Comparison of ENCODE assay signal across 8 cellular contexts in the genomic region with DNA sequence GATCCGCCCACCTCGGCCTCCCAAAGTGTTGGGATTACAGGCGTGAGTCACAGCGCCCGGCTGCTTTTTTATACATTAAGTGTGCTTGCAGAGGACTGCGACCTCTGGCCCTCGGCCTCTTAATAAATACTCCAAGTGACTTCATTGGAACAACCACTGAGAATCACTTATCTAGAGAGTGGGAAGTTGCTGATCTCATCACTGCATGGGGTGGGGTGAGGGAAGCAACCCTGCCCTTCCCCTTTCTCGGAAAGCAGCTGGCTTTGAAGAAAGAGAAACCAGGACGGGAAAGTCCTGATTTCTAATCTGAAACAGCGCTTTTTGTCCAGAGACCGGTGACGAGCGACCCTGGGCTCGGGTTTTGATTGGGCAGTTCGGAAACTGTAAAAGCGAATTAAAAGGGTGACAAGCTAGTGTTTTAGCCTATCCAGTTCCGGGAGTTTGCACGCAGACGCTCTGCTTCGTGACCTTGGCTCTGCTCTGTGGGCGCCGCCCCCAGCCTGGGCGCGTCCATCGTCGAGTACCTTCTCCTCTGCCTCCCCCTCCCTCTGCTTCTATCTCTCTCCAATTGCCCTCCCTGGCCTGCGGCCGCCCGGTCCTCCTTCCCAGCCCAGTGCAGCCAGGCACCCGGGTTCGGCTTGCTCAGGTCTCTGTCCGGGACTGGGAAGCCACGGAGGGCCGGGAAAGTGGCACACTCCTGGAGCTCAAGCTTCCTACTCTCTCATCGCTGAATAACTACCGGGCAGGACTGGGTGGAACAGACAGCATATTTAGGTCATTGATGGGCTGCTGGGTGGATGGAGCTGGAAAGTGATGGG. TPM values are rescaled to one million over a fixed set of nuclear protein-coding genes. Genes with fewer than 3 reads are reported as not detected.
DNase-seq lines count a peak whose midpoint lies in the region; ATAC-seq, FAIRE-seq and TF ChIP-seq lines count a peak whose summit lies in the region.

No MANE protein-coding gene starts in this region.

- peaks cover 14% of the 10 kb centered on the region for H3K4me1 ChIP-seq in BE2C

- TF ChIP-seq CTCF in BE2C (IDR thresholded peaks at IDR 0.05; ENCODE audit: low read depth, low read length) (no peak), kidney epithelial cell (IDR thresholded peaks at IDR 0.05; ENCODE audit: insufficient read depth, low read length, poor library complexity, severe bottlenecking) (no peak)

- peak; percentile 98 for FAIRE-seq in GM19239 (lab: Jason Lieb, UNC)

- H3K27me3 ChIP-seq in BE2C, result no peaks in the 10 kb centered on the region
- H3K27me3 ChIP-seq in kidney epithelial cell (ENCODE audit: control insufficient read depth, insufficient read depth, low read length), result no peaks in the 10 kb centered on the region

- H3K27ac ChIP-seq in cingulate gyrus (ENCODE audit: low read depth, low read length), result peak overlapping the region; percentile 97

- peak; percentile 92 for DNase-seq in BE2C
- DNase-seq in GM19239 (ENCODE audit: insufficient read length, low spot score), result peak; percentile 45
- DNase-seq in NCI-H524 (lab: John Stamatoyannopoulos, UW), result peak; percentile 97 to 98
- DNase-seq in activated CD4-positive, alpha-beta T cell treated with anti-CD3 and anti-CD28 coated beads for 4 hours, result peak; percentile 94 to 99
- peak; percentile 94 for DNase-seq in kidney epithelial cell (ENCODE audit: low read depth)
- DNase-seq in stimulated activated CD4-positive, alpha-beta T cell treated with anti-CD3 and anti-CD28 coated beads, Interleukin-15, amount 100 ng/mL, for 24 hours, result peak; percentile 95

- ATAC-seq in HG03457 (IDR thresholded peaks at IDR 0.05; ENCODE audit: unreplicated experiment), result peak; percentile 55

- no peaks in the 10 kb centered on the region for H3K9me3 ChIP-seq in BE2C

- peak overlapping the region; percentile 97 for H3K4me3 ChIP-seq in BE2C (ENCODE audit: low read depth, low read length)
- peak overlapping the region; percentile 87 for H3K4me3 ChIP-seq in kidney epithelial cell (ENCODE audit: low read depth, low read length)

- H3K36me3 ChIP-seq in BE2C (no peaks in the 10 kb centered on the region), kidney epithelial cell (ENCODE audit: control insufficient read depth, insufficient read depth, low read length) (peaks cover 2% of the 10 kb centered on the region)

RNA-seq across cellular contexts. Expression of gene TRIM69, which starts 7.5 kb away (rescaled TPM):
- polyA plus RNA-seq in BE2C (2012; ENCODE audit: insufficient read depth, insufficient read length, low read depth), result 19.9 TPM
- 9.6 and 12.3 TPM in 2 replicates for total RNA-seq in kidney epithelial cell

RNA-seq across cellular contexts. Expression of gene B2M, which starts 17.5 kb away (rescaled TPM):
- polyA plus RNA-seq in BE2C (2012; ENCODE audit: insufficient read depth, insufficient read length, low read depth), result 1,053 TPM
- 853 and 956 TPM in 2 replicates for total RNA-seq in kidney epithelial cell

RNA-seq across cellular contexts. Expression of gene PATL2, which starts 17.7 kb away (rescaled TPM):
- not detected for polyA plus RNA-seq in BE2C (2012; ENCODE audit: insufficient read depth, insufficient read length, low read depth)
- total RNA-seq in kidney epithelial cell, result 0.33 TPM in 1 of 2 replicates, not detected in the other

Comparison
In these comparisons a context has a peak if more than half of its experiments do, and no peak if none do; other contexts are left out.
1. Peak in every context shown above with its lines: DNase-seq, ATAC-seq, H3K4me3 ChIP-seq and H3K27ac ChIP-seq.
2. DNase-seq: peak in every context shown above with its lines; median percentile 98 in NCI-H524; 96 in activated CD4-positive, alpha-beta T cell treated with anti-CD3 and anti-CD28 coated beads for 4 hours; 95 in stimulated activated CD4-positive, alpha-beta T cell treated with anti-CD3 and anti-CD28 coated beads, Interleukin-15, amount 100 ng/mL, for 24 hours; 94 in kidney epithelial cell; 92 in BE2C; 45 in GM19239.